In genomic region chr16:48623304-48624016, GRCh38 we compare ENCODE assay signal across 8 cellular contexts.
DNase-seq lines count a peak whose midpoint lies in the region; ATAC-seq lines count a peak whose summit lies in the region.

No MANE protein-coding gene starts in this region.

- DNase-seq in CMK (ENCODE audit: low read depth) (peak; percentile 55), NOMO-1 treated with DMSO at 0.1 percent for 48 hours (lab: John Stamatoyannopoulos, UW; ENCODE audit: unreplicated experiment) (peak; percentile 85), activated T-cell treated with anti-CD3 and anti-CD28 coated beads for 1 hour (ENCODE audit: low read depth) (peak; percentile 72), epidermal melanocyte (ENCODE audit: insufficient read length, low spot score) (peak; percentile 64), middle frontal gyrus (ENCODE audit: extremely low spot score, low spot score) (peak; percentile 81)
- peak; percentile 61 to 69 for DNase-seq in stimulated activated CD8-positive, alpha-beta memory T cell treated with anti-CD3 and anti-CD28 coated beads, Interleukin-4, amount 100 ng/mL, for 1 hour (ENCODE audit: low read depth in 2 of 2, low spot score in 1 of 2)

- ATAC-seq in GM19438 (IDR thresholded peaks at IDR 0.05; ENCODE audit: low read depth, unreplicated experiment) (peak; percentile 93), HG03575 (IDR thresholded peaks at IDR 0.05; ENCODE audit: extremely low read depth, insufficient number of reproducible peaks, low FRiP score, unreplicated experiment) (peak; percentile 78)

Comparison
In these comparisons a context has a peak if more than half of its experiments do, and no peak if none do; other contexts are left out.
1. Peak in every context shown above with its lines: DNase-seq and ATAC-seq.